In the genomic region with DNA sequence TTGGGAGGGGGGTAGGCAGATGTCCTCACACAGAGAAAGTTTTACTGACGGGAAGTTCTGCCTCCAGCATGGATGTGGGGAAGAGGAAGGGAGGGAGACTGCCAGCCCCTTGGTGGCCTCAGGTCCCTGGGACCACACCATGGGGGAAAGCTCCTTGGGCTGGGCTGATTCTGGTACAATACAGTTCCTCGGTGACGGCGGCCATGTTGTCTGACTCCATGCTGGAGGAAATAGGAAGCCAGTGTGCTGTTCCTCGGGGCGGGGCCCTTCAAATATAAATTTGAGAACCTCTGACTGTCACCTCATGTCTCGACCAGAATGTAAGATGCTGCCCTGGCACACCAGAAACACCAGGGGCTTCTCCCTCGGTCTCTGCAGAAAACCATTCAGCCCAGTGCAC, we compare ENCODE assay signal across 21 cellular contexts.
A peak's percentile ranks its signal among the peaks of the same experiment; 100 is the strongest.
DNase-seq lines count a peak whose midpoint lies in the region; ATAC-seq, FAIRE-seq and TF ChIP-seq lines count a peak whose summit lies in the region.
"Had no signal": no experiment of that assay in that cellular context is flagged by ENCODE, and none has a peak within 500 bp of the region (broad histone marks: within the 10 kb centered on the region; RNA-seq: fewer than 3 reads in every experiment).

No MANE protein-coding gene starts in this region.

- no peak overlapping the region for H4K8ac ChIP-seq in IMR-90 (ENCODE audit: low read depth in 2 of 2, low read length in 2 of 2)

- no peak overlapping the region for H4K5ac ChIP-seq in IMR-90 (ENCODE audit: low read depth, low read length)

- H2BK20ac ChIP-seq in IMR-90 (ENCODE audit: low read depth, low read length) = no peak overlapping the region

- CTCF ChIA-PET in IMR-90 (lab: Yijun Ruan, JAX) (interaction anchor here (0.6 kb wide), 1 partner anchor 28 kb away, joined by 3 read pairs; no protein-coding TSS in a partner anchor), K562 (lab: Yijun Ruan, JAX; ENCODE audit: low intra/inter-chr PET ratio) (no interaction called here)

- DNase-seq in IMR-90 (no peak), K562 (ENCODE audit: extremely low read depth in 1 of 4, low spot score in 3 of 4) (no peak), kidney (peak; percentile 57), osteoblast (ENCODE audit: insufficient read length, low spot score, missing footprints) (no peak), adrenal gland (no peak), GDM1 (lab: John Stamatoyannopoulos, UW) (no peak), BE2C (no peak)
- no peak for DNase-seq in activated CD4-positive, alpha-beta T cell treated with anti-CD3 and anti-CD28 coated beads for 4 hours
- DNase-seq: CD4-positive, alpha-beta T cell; DMS 273 treated with DMSO at 0.1 percent for 48 hours; DMS79; EL; GF-D8; H7; HCEC 1CT had no signal

- no peaks in the 10 kb centered on the region for H3K79me1 ChIP-seq in IMR-90 (ENCODE audit: low read depth in 1 of 2, low read length in 2 of 2)

- WGBS in IMR-90 (ENCODE audit: extremely low coverage in 2 of 2, insufficient read length in 1 of 2), 2 experiments = no CpG with 5 or more reads among the region's 8 CpGs
- WGBS in K562 (ENCODE audit: insufficient coverage, low coverage, missing lambda C conversion rate) = 29% methylated on average over 8 of the region's 8 CpGs
- 65 to 78% (median 67%) methylated on average over 8 of the region's 8 CpGs for WGBS in adrenal gland, 4 donors

- intact Hi-C loops in IMR-90 (cut with micrococcal nuclease) (no loop called here), K562 (cut with micrococcal nuclease) (loop anchor here (10.0 kb wide), 2 partner anchors 581 to 751 kb away; no protein-coding TSS in a partner anchor), kidney (cut with DNase I) (loop anchor here (5.0 kb wide), 1 partner anchor 93 kb away; no protein-coding TSS in a partner anchor), adrenal gland (cut with DNase I) (loop anchor here in 1 of 2 donors (5.0 kb wide), 1 partner anchor 93 kb away; no protein-coding TSS in a partner anchor)

- H3K79me2 ChIP-seq in K562 (ENCODE audit: control insufficient read depth, insufficient read depth, low read length) = no peaks in the 10 kb centered on the region
- H3K79me2 ChIP-seq in osteoblast (ENCODE audit: insufficient read depth, low read length) = no peaks in the 10 kb centered on the region

- H3K36me3 ChIP-seq in IMR-90 (ENCODE audit: control insufficient read depth, insufficient read depth, low read length) = no peaks in the 10 kb centered on the region
- no peaks in the 10 kb centered on the region for H3K36me3 ChIP-seq in K562 (ENCODE audit: control insufficient read depth, insufficient read depth, low read length)
- no peaks in the 10 kb centered on the region for H3K36me3 ChIP-seq in kidney (ENCODE audit: control insufficient read depth in 1 of 2, insufficient read depth in 2 of 2, low read length in 2 of 2)
- H3K36me3 ChIP-seq in osteoblast (ENCODE audit: insufficient read depth, low read length) = no peaks in the 10 kb centered on the region
- H3K36me3 ChIP-seq in adrenal gland (replicated peaks in 1 of 2) = no peaks in the 10 kb centered on the region
- no peaks in the 10 kb centered on the region for H3K36me3 ChIP-seq in BE2C
- H3K36me3 ChIP-seq: BLaER1 had no signal

- FAIRE-seq in K562 (lab: Jason Lieb, UNC) (no peak), kidney (lab: Jason Lieb, UNC) (no peak)
- FAIRE-seq: D721Med, GM12891, GM18507, H1 had no signal

- TF ChIP-seq RAD21 in IMR-90 (IDR thresholded peaks at IDR 0.05; ENCODE audit: low read length) (no peak), K562 (CRISPR knock-in tag; conservative IDR thresholded peaks at IDR 0.05 in 1 of 2, IDR thresholded peaks at IDR 0.05 in 1 of 2) (no peak)

- H3K9me3 ChIP-seq in IMR-90 (ENCODE audit: control insufficient read depth, insufficient read depth, low read length) (no peaks in the 10 kb centered on the region), K562 (replicated peaks; ENCODE audit: control insufficient read depth, insufficient read depth, low read depth, low read length) (no peaks in the 10 kb centered on the region), kidney (ENCODE audit: control insufficient read depth in 1 of 2, low read length in 2 of 2) (no peaks in the 10 kb centered on the region), osteoblast (ENCODE audit: low read depth, low read length) (no peaks in the 10 kb centered on the region), adrenal gland (replicated peaks in 1 of 3) (no peaks in the 10 kb centered on the region), BE2C (no peaks in the 10 kb centered on the region)
- H3K9me3 ChIP-seq: BLaER1 had no signal

- H3K4me1 ChIP-seq in IMR-90 (ENCODE audit: control insufficient read depth, insufficient read depth, low read length) (peaks cover 3% of the 10 kb centered on the region; the same call in 1 of the 2 replicates), K562 (replicated peaks in 1 of 2; ENCODE audit: control insufficient read depth in 2 of 2, insufficient read depth in 2 of 2, low read length in 2 of 2) (peaks cover 2 to 10% of the 10 kb centered on the region in 2 experiments; a peak in 3 of 5 replicates), kidney (ENCODE audit: control insufficient read depth in 1 of 2, insufficient read depth in 1 of 2, low read depth in 1 of 2, low read length in 2 of 2) (peaks cover 0 to 2% of the 10 kb centered on the region in 2 donors), osteoblast (ENCODE audit: insufficient read depth, low read length) (peaks cover 5% of the 10 kb centered on the region), adrenal gland (replicated peaks in 1 of 2) (no peaks in the 10 kb centered on the region), BE2C (no peaks in the 10 kb centered on the region)

- no peak overlapping the region for H4K91ac ChIP-seq in IMR-90 (ENCODE audit: insufficient read depth, low read depth, low read length)

- H3K4me2 ChIP-seq in IMR-90 (ENCODE audit: low read depth, low read length) = no peak overlapping the region
- no peak overlapping the region for H3K4me2 ChIP-seq in K562 (ENCODE audit: insufficient read depth, low read length)
- no peak overlapping the region for H3K4me2 ChIP-seq in osteoblast (ENCODE audit: insufficient read depth, low read length)
- H3K4me2 ChIP-seq: BLaER1 had no signal

- TF ChIP-seq POLR2A in IMR-90 (IDR thresholded peaks at IDR 0.05; ENCODE audit: low read depth, low read length) (no peak), K562 (conservative IDR thresholded peaks at IDR 0.05) (no peak), adrenal gland (IDR thresholded peaks at IDR 0.05) (no peak)

- H2BK5ac ChIP-seq in IMR-90 (ENCODE audit: low read depth, low read length, poor library complexity, severe bottlenecking) = no peak overlapping the region

- H3K27me3 ChIP-seq in IMR-90 (ENCODE audit: control insufficient read depth, insufficient read depth, low read length) (peaks cover 56% of the 10 kb centered on the region), K562 (ENCODE audit: control insufficient read depth in 2 of 2, insufficient read depth in 2 of 2, low read length in 2 of 2) (peaks cover 25 to 68% of the 10 kb centered on the region in 2 experiments), osteoblast (ENCODE audit: insufficient read depth, low read length) (peaks cover 42% of the 10 kb centered on the region), adrenal gland (no peaks in the 10 kb centered on the region), BE2C (no peaks in the 10 kb centered on the region)
- H3K27me3 ChIP-seq: BLaER1 had no signal

- H2AFZ ChIP-seq in IMR-90 (replicated peaks; ENCODE audit: low read length, poor library complexity) (peak overlapping the region; percentile 51), K562 (ENCODE audit: low read depth, low read length) (peak overlapping the region; percentile 79), osteoblast (ENCODE audit: low read length) (peak overlapping the region; percentile 39)

- no peak overlapping the region for H3K14ac ChIP-seq in IMR-90 (replicated peaks; ENCODE audit: low read depth, low read length)

- no peak overlapping the region for H3K9ac ChIP-seq in IMR-90 (ENCODE audit: low read depth, low read length)
- H3K9ac ChIP-seq in K562 (ENCODE audit: insufficient read depth in 1 of 2, low read depth in 2 of 2, low read length in 2 of 2) = no peak overlapping the region
- H3K9ac ChIP-seq in kidney (ENCODE audit: low read length in 2 of 2) = no peak overlapping the region
- H3K9ac ChIP-seq: BLaER1 had no signal

- H2BK15ac ChIP-seq in IMR-90 (ENCODE audit: low read depth, low read length) = no peak overlapping the region

- POLR2A ChIA-PET in IMR-90 (lab: Charles Lee; ENCODE audit: unreplicated experiment) (no interaction called here), K562 (lab: Yijun Ruan, JAX) (interaction anchor here (1.0 kb wide), 1 partner anchor 106 kb away, joined by 3 read pairs; no protein-coding TSS in a partner anchor)

- dilution Hi-C loops in IMR-90 (cut with HindIII; ENCODE audit: low sequenced_read_pairs, unreplicated experiment) = no loop called here

- no peak overlapping the region for H3K23ac ChIP-seq in IMR-90 (ENCODE audit: low read depth, low read length)

- no peak overlapping the region for H2AK5ac ChIP-seq in IMR-90 (ENCODE audit: low read depth, low read length)

- ATAC-seq in IMR-90 (ENCODE audit: low read depth) = no peak
- ATAC-seq in K562 = no peak

- no peak for TF ChIP-seq EP300 in K562 (IDR thresholded peaks at IDR 0.05; ENCODE audit: low read length)

- H3K4me3 ChIP-seq in IMR-90 (ENCODE audit: insufficient read depth, low read depth, low read length) (no peak overlapping the region), K562 (no peak overlapping the region), kidney (ENCODE audit: low read length in 2 of 2) (no peak overlapping the region), osteoblast (ENCODE audit: insufficient read depth, low read length) (no peak overlapping the region), adrenal gland (no peak overlapping the region), BE2C (ENCODE audit: low read depth, low read length) (no peak overlapping the region)
- H3K4me3 ChIP-seq: BLaER1 had no signal

- TF ChIP-seq CTCF in IMR-90 (conservative IDR thresholded peaks at IDR 0.05; ENCODE audit: low read depth, low read length) (no peak), K562 (IDR thresholded peaks at IDR 0.05 in 2 of 3, conservative IDR thresholded peaks at IDR 0.05 in 1 of 3; ENCODE audit: insufficient read depth in 2 of 3, low read depth in 1 of 3, low read length in 3 of 3) (no peak), kidney (IDR thresholded peaks at IDR 0.05; ENCODE audit: borderline replicate concordance, extremely low read depth, insufficient read depth) (no peak), osteoblast (IDR thresholded peaks at IDR 0.05; ENCODE audit: extremely low read depth, low read depth, low read length) (no peak), adrenal gland (IDR thresholded peaks at IDR 0.05) (no peak), BE2C (IDR thresholded peaks at IDR 0.05; ENCODE audit: low read depth, low read length) (no peak)

- in situ Hi-C loops in IMR-90 (cut with MboI; ENCODE audit: low sequenced_read_pairs) = loop anchor here (25.0 kb wide), 1 partner anchor 208 kb away; no protein-coding TSS in a partner anchor
- in situ Hi-C loops in K562 (cut with MboI) = loop anchor here (5.0 kb wide), 1 partner anchor 98 kb away; a partner anchor contains a TSS

- no peak overlapping the region for H2BK120ac ChIP-seq in IMR-90 (ENCODE audit: low read depth, low read length)

- H3K9me1 ChIP-seq in IMR-90 (ENCODE audit: insufficient read depth, low read length) = no peaks in the 10 kb centered on the region
- H3K9me1 ChIP-seq in K562 (ENCODE audit: control insufficient read depth, insufficient read depth, low read length) = no peaks in the 10 kb centered on the region

- H2AK9ac ChIP-seq in IMR-90 (replicated peaks; ENCODE audit: low read depth, low read length, poor library complexity) = no peak overlapping the region

- no TSS peak for BruUV-seq in IMR-90 (replicated peaks; lab: Mats Ljungman, UMichigan)
- no TSS peak for BruUV-seq in K562 (replicated peaks; lab: Mats Ljungman, UMichigan)

- H3K4ac ChIP-seq in IMR-90 (ENCODE audit: low read depth, low read length) = no peak overlapping the region

- H3K18ac ChIP-seq in IMR-90 (ENCODE audit: low read depth, low read length) = no peak overlapping the region

- H3K56ac ChIP-seq in IMR-90 (ENCODE audit: extremely low read depth, insufficient read depth, low read length) = no peak overlapping the region

- no peak overlapping the region for H3K27ac ChIP-seq in IMR-90 (ENCODE audit: insufficient read depth, low read length)
- no peak overlapping the region for H3K27ac ChIP-seq in K562 (ENCODE audit: extremely low read depth, low read depth, low read length)
- H3K27ac ChIP-seq in kidney (ENCODE audit: low read depth in 2 of 2, low read length in 2 of 2) = no peak overlapping the region
- H3K27ac ChIP-seq in osteoblast (ENCODE audit: low read depth, low read length) = no peak overlapping the region
- no peak overlapping the region for H3K27ac ChIP-seq in adrenal gland
- H3K27ac ChIP-seq: BLaER1, C4-2B had no signal

- 0 out of 2 replicates have a peak, but pooled peaks cover 7% of the 10 kb centered on the region for H4K20me1 ChIP-seq in IMR-90 (ENCODE audit: insufficient read depth, low read length)
- no peaks in the 10 kb centered on the region for H4K20me1 ChIP-seq in K562 (replicated peaks; ENCODE audit: control insufficient read depth, insufficient read depth, low read length)
- peaks cover 4% of the 10 kb centered on the region for H4K20me1 ChIP-seq in osteoblast (ENCODE audit: insufficient read depth, low read length)
- H4K20me1 ChIP-seq: BLaER1 had no signal
